ENCODE assay signal across 13 cellular contexts in the genomic region with DNA sequence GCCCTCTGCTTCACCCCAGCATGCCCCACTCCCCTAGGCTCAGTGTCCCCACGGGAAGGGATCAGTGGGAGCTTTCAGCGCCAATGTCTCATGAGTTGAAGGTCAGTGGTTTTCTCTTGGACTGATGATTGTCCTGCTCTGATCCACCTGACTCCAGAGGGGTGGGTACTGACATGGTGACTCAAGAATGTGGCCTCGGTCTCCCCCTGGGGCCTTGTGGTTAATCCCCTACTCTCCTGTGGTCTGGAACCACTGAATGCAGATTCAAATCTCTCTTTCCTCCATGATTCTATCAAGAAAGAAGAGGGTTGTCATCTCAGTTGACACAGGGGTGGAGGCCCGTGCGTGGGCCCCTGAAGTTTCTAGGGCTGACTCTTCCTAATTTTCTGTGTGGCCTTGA.
"Had no signal": no experiment of that assay in that cellular context is flagged by ENCODE, and none has a peak within 500 bp of the region (broad histone marks: within the 10 kb centered on the region; RNA-seq: fewer than 3 reads in every experiment).

No MANE protein-coding gene starts in this region.

- DNase-seq: activated CD4-positive, alpha-beta T cell treated with anti-CD3 and anti-CD28 coated beads for 48 hours; activated CD8-positive, alpha-beta memory T cell treated with anti-CD3 and anti-CD28 coated beads for 24 hours; aorta; foreskin keratinocyte; head of caudate nucleus; mammary epithelial cell; naive thymus-derived CD4-positive, alpha-beta T cell; occipital lobe; psoas muscle; right lobe of liver; stimulated activated CD4-positive, alpha-beta T cell treated with anti-CD3 and anti-CD28 coated beads, Interleukin-2, amount 100 ng/mL, for 24 hours; testis had no signal

- H3K27me3 ChIP-seq: cardiac muscle cell, right lobe of liver, testis had no signal

- H3K27ac ChIP-seq: cardiac muscle cell, foreskin keratinocyte, psoas muscle, right lobe of liver, testis had no signal

- H3K9me3 ChIP-seq: psoas muscle, right lobe of liver, testis had no signal

- H3K36me3 ChIP-seq: cardiac muscle cell, right lobe of liver had no signal

- ATAC-seq: foreskin keratinocyte; naive thymus-derived CD4-positive, alpha-beta T cell; psoas muscle; right lobe of liver had no signal

- H3K4me3 ChIP-seq: cardiac muscle cell, psoas muscle, right lobe of liver, testis had no signal

- H3K4me1 ChIP-seq: foreskin keratinocyte, right lobe of liver had no signal
